8 cellular contexts compared by ENCODE assay signal in the genomic region with DNA sequence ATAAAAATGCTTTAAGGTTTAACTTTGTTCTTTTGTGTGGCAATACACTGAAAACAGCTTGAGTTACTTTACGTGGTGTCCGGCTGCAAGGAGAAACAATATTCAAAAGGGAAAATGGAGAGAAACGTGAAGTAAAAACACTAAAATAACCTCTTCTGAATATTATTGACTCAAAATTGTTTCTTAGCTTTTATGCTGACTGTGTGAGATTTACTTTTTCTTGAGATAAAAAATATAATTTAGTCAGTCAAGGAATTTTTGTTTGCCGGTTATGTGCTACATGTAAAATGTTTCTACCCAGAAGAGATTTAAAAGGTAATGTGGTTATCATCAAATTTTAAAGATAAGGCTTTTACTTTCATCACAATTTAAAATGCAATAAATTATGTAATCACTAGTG.
"Had no signal": no experiment of that assay in that cellular context is flagged by ENCODE, and none has a peak within 500 bp of the region (broad histone marks: within the 10 kb centered on the region; RNA-seq: fewer than 3 reads in every experiment).

No MANE protein-coding gene starts in this region.

- H3K9ac ChIP-seq: GM23248 had no signal

- H3K4me3 ChIP-seq: GM23248, HAP-1 had no signal

- H3K9me3 ChIP-seq: HAP-1 had no signal

- ATAC-seq: HCT116 had no signal

- H3K36me3 ChIP-seq: HAP-1 had no signal

- H2AFZ ChIP-seq: GM23248 had no signal

- H3K27ac ChIP-seq: GM23248, HL-60 had no signal

- H3K4me1 ChIP-seq: HAP-1 had no signal

- DNase-seq: GM23248, GOT3, H7, HFFc6, KG1 had no signal
